ENCODE assay signal across 8 cellular contexts in the genomic region with DNA sequence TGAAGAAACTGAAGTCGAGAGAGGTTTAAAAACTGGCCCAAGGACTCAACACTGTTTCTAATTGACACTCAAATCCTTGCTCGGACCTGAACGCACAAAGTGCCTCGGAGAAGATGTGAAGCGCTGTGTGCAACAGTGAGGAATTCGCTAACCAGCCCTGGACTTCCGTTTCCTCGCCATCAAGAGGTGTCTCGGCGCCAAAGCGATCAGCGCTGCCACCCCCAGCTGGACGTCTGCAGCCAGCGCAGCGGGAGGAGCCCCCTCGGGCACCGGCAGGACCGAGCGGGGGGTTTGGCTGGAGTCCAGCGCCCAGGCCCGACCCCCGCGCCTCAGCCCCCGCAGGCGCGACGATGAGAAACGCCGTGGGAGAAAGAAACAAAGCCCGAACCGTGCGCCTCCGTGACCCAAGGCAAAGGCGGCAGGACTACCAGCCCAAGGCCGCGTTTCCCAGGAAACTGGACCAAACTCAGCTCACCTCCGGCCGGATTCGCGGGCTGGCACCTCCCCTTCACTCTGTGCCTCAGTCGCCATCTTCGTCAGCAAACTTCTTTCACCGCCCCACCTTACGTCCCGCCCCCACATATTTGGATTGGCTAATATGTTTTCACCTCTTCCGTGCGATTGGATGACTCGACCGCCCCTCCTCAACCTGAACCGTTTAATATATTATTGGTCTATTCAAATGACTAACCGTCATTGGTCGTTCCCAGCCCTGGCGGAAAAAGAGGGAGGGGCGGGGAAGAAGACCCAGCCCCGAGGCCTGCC. TPM values are rescaled to one million over a fixed set of nuclear protein-coding genes. Genes with fewer than 3 reads are reported as not detected.
DNase-seq lines count a peak whose midpoint lies in the region; ATAC-seq and TF ChIP-seq lines count a peak whose summit lies in the region.

A gene with protein sequence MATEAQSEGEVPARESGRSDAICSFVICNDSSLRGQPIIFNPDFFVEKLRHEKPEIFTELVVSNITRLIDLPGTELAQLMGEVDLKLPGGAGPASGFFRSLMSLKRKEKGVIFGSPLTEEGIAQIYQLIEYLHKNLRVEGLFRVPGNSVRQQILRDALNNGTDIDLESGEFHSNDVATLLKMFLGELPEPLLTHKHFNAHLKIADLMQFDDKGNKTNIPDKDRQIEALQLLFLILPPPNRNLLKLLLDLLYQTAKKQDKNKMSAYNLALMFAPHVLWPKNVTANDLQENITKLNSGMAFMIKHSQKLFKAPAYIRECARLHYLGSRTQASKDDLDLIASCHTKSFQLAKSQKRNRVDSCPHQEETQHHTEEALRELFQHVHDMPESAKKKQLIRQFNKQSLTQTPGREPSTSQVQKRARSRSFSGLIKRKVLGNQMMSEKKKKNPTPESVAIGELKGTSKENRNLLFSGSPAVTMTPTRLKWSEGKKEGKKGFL (minus strand): TSS at position 541 of the 765 bp plus-strand sequence. CDS start 10 bp downstream, at position 531.

- peaks cover 4% of the 10 kb centered on the region for H3K36me3 ChIP-seq in CD4-positive, CD25-positive, alpha-beta regulatory T cell (ENCODE audit: control insufficient read depth, insufficient read depth, low read length)
- peaks cover 0 to 8% of the 10 kb centered on the region in 2 donors for H3K36me3 ChIP-seq in left lung

- H3K27ac Mint-ChIP-seq in CD4-positive, CD25-positive, alpha-beta regulatory T cell = peak within 1 kb of the TSS; percentile 82 to 95 (median 94)

- peak within 1 kb of the TSS; percentile 80 for H3K27ac ChIP-seq in CD4-positive, CD25-positive, alpha-beta regulatory T cell (ENCODE audit: insufficient read depth, low read length, poor library complexity, severe bottlenecking)
- H3K27ac ChIP-seq in left lung = peak within 1 kb of the TSS; percentile 97 to 99

- peak within 1 kb of the TSS; percentile 92 for H3K4me3 ChIP-seq in CD4-positive, CD25-positive, alpha-beta regulatory T cell (ENCODE audit: low read depth, low read length)
- H3K4me3 ChIP-seq in left lung = peak within 1 kb of the TSS; percentile 79 to 89

- no peaks in the 10 kb centered on the region for H3K9me3 Mint-ChIP-seq in CD4-positive, CD25-positive, alpha-beta regulatory T cell

- H3K4me1 ChIP-seq in CD4-positive, CD25-positive, alpha-beta regulatory T cell (ENCODE audit: control insufficient read depth, insufficient read depth, low read length, poor library complexity, severe bottlenecking) = peaks cover 12% of the 10 kb centered on the region
- peaks cover 0 to 8% of the 10 kb centered on the region in 2 donors for H3K4me1 ChIP-seq in left lung

- peak within 1 kb of the TSS; percentile 88 to 95 (median 94) for H3K4me3 Mint-ChIP-seq in CD4-positive, CD25-positive, alpha-beta regulatory T cell

- peak; percentile 100 for ATAC-seq in CD4-positive, CD25-positive, alpha-beta regulatory T cell (ENCODE audit: low read depth in 2 of 2)
- ATAC-seq in GM19395 (IDR thresholded peaks at IDR 0.05; ENCODE audit: unreplicated experiment) = peak; percentile 99
- ATAC-seq in HG03565 (IDR thresholded peaks at IDR 0.05; ENCODE audit: unreplicated experiment) = peak; percentile 96
- peak; percentile 99 for ATAC-seq in left lung

- peaks cover 14% of the 10 kb centered on the region for H3K27me3 Mint-ChIP-seq in CD4-positive, CD25-positive, alpha-beta regulatory T cell

- H3K9me3 ChIP-seq in CD4-positive, CD25-positive, alpha-beta regulatory T cell (ENCODE audit: control insufficient read depth in 2 of 2, low read length in 2 of 2) = no peaks in the 10 kb centered on the region
- H3K9me3 ChIP-seq in left lung = no peaks in the 10 kb centered on the region

- peak; percentile 91 to 99 (median 96) for DNase-seq in CD4-positive, CD25-positive, alpha-beta regulatory T cell
- DNase-seq in NCI-H774 (lab: John Stamatoyannopoulos, UW) (peak; percentile 88), dermis blood vessel endothelial cell (peak; percentile 99), left lung (peak; percentile 91 to 95)
- peak; percentile 92 for DNase-seq in activated CD4-positive, alpha-beta T cell treated with anti-CD3 and anti-CD28 coated beads, Interleukin-2, amount 50 U/mL, for 4 hours
- peak; percentile 83 to 87 for DNase-seq in stimulated activated CD4-positive, alpha-beta T cell treated with anti-CD3 and anti-CD28 coated beads, Interleukin-2, amount 100 ng/mL, for 48 hours

- H3K27me3 ChIP-seq in CD4-positive, CD25-positive, alpha-beta regulatory T cell (ENCODE audit: control insufficient read depth, insufficient read depth, low read length) = no peaks in the 10 kb centered on the region
- H3K27me3 ChIP-seq in left lung = no peaks in the 10 kb centered on the region

- peaks cover under 1% of the 10 kb centered on the region for H3K36me3 Mint-ChIP-seq in CD4-positive, CD25-positive, alpha-beta regulatory T cell

- TF ChIP-seq CTCF in left lung (IDR thresholded peaks at IDR 0.05) = peak in 1 of 2 donors; percentile 16

- intact Hi-C loops in left lung (cut with DNase I) = no loop called here

- peaks cover 12 to 27% (median 12%) of the 10 kb centered on the region in 4 donors for H3K4me1 Mint-ChIP-seq in CD4-positive, CD25-positive, alpha-beta regulatory T cell

RNA-seq across cellular contexts. Expression of the gene that starts here (rescaled TPM):
- total RNA-seq in CD4-positive, CD25-positive, alpha-beta regulatory T cell = 12.9 TPM
- 10 to 100 TPM in 1 of 4 donors, 1 to 10 TPM in 3; 4.4 to 11.1 (median 6.8) TPM for polyA plus RNA-seq in CD4-positive, CD25-positive, alpha-beta regulatory T cell
- 11.4 and 18.1 TPM in 2 replicates for total RNA-seq in dermis blood vessel endothelial cell
- total RNA-seq in left lung = 10 to 100 TPM in 1 of 2 donors, 1 to 10 TPM in 1; 9.8 to 11.4 TPM

Comparison
In these comparisons a context has a peak if more than half of its experiments do, and no peak if none do; other contexts are left out.
1. Peak in every context shown above with its lines: DNase-seq, ATAC-seq, H3K4me3 ChIP-seq and H3K27ac ChIP-seq.